19 cellular contexts compared by ENCODE assay signal in the genomic region with DNA sequence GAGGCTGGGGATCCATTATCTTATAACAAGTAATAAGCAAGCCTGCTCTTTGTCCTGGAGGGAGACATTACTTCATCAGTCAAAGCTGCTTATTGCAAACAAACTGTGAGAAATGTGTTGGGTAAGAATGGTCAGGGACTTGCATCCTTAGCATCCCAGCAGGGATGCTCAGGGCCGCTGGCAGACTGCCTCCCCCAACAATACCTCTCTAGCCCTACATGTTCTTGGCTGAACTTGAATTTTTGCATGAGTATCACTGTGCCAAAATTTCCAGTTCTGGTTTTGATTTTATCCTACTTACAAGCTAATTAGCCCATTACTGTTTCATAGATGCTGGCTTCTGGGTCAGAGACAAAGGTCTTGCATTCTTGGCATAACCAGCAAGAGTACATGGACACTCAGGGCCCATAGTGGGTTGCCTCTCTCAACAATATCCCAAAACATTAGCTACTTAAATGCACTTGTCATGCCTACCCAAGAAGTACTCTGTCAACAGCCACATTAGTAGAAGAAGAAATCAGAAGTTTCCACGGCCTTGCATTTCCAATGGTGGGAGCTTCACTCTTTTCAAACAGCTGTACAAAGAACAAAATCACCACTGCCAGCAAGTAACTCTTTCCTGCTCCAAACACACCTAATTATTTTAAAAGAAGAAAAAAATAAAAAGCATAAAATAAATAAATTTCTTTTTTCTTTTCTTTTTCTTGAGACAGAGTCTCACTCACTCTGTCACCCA. TPM values are rescaled to one million over a fixed set of nuclear protein-coding genes. Genes with fewer than 3 reads are reported as not detected.
"Had no signal": no experiment of that assay in that cellular context is flagged by ENCODE, and none has a peak within 500 bp of the region (broad histone marks: within the 10 kb centered on the region; RNA-seq: fewer than 3 reads in every experiment).

No MANE protein-coding gene starts in this region.

- H3K9me3 ChIP-seq: thoracic aorta, upper lobe of left lung had no signal

- H3K4me3 Mint-ChIP-seq: activated B cell treated with CpG ODN at 0.5 μM for 24 hours; activated CD4-positive, alpha-beta memory T cell treated with anti-CD3 and anti-CD28 coated beads for 36 hours; activated naive CD8-positive, alpha-beta T cell; memory B cell; naive thymus-derived CD4-positive, alpha-beta T cell; stimulated activated memory B cell treated with anti-CD40 and anti-IgM and Interleukin-4, amounts not matched to agents 10 μg/mL and 1 μg/mL and 100 μg/mL, for 72 hours; T-helper 2 cell treated with Interferon-gamma antibody and Interleukin-4, amounts not matched to agents 5 μg/mL and 100 μg/mL, for 36 hours had no signal

- H3K27ac Mint-ChIP-seq: activated B cell treated with CpG ODN at 0.5 μM for 24 hours; activated CD4-positive, alpha-beta memory T cell treated with anti-CD3 and anti-CD28 coated beads for 36 hours; activated naive CD8-positive, alpha-beta T cell; memory B cell; naive thymus-derived CD4-positive, alpha-beta T cell; stimulated activated memory B cell treated with anti-CD40 and anti-IgM and Interleukin-4, amounts not matched to agents 10 μg/mL and 1 μg/mL and 100 μg/mL, for 72 hours; T-helper 2 cell treated with Interferon-gamma antibody and Interleukin-4, amounts not matched to agents 5 μg/mL and 100 μg/mL, for 36 hours had no signal

- H3K9me3 Mint-ChIP-seq: activated B cell treated with CpG ODN at 0.5 μM for 24 hours; activated CD4-positive, alpha-beta memory T cell treated with anti-CD3 and anti-CD28 coated beads for 36 hours; memory B cell; stimulated activated memory B cell treated with anti-CD40 and anti-IgM and Interleukin-4, amounts not matched to agents 10 μg/mL and 1 μg/mL and 100 μg/mL, for 72 hours; T-helper 2 cell treated with Interferon-gamma antibody and Interleukin-4, amounts not matched to agents 5 μg/mL and 100 μg/mL, for 36 hours had no signal

- H3K4me1 ChIP-seq: upper lobe of left lung had no signal

- H3K36me3 ChIP-seq: ovary, thoracic aorta, upper lobe of left lung had no signal

- DNase-seq: activated B cell treated with CpG ODN at 0.5 μM for 24 hours; activated CD4-positive, alpha-beta memory T cell treated with anti-CD3 and anti-CD28 coated beads for 36 hours; activated CD4-positive, alpha-beta T cell treated with anti-CD3 and anti-CD28 coated beads for 4 hours; activated T-cell treated with anti-CD3 and anti-CD28 coated beads for 4 hours; cortex of kidney; left ventricle myocardium superior; naive thymus-derived CD4-positive, alpha-beta T cell; ovary; stimulated activated CD4-positive, alpha-beta T cell treated with anti-CD3 and anti-CD28 coated beads, Interleukin-4, amount 100 ng/mL, for 4 hours; upper lobe of left lung had no signal

- H3K4me3 ChIP-seq: ovary, smooth muscle cell, thoracic aorta, upper lobe of left lung had no signal

- H3K27me3 Mint-ChIP-seq: activated B cell treated with CpG ODN at 0.5 μM for 24 hours; activated CD4-positive, alpha-beta memory T cell treated with anti-CD3 and anti-CD28 coated beads for 36 hours; activated naive CD8-positive, alpha-beta T cell; memory B cell; naive thymus-derived CD4-positive, alpha-beta T cell; stimulated activated memory B cell treated with anti-CD40 and anti-IgM and Interleukin-4, amounts not matched to agents 10 μg/mL and 1 μg/mL and 100 μg/mL, for 72 hours had no signal

- H3K4me2 ChIP-seq: smooth muscle cell had no signal

- H3K27me3 ChIP-seq: ovary, upper lobe of left lung had no signal

- H3K27ac ChIP-seq: ovary, thoracic aorta, upper lobe of left lung had no signal

RNA-seq across cellular contexts. Expression of gene NEUROG2, which starts 41.9 kb away (rescaled TPM):
- total RNA-seq: activated B cell treated with CpG ODN at 0.5 μM for 24 hours; activated CD4-positive, alpha-beta memory T cell treated with anti-CD3 and anti-CD28 coated beads for 36 hours; fibroblast of villous mesenchyme; left ventricle myocardium superior; mucosa of gallbladder; ovary; sciatic nerve; smooth muscle cell; thoracic aorta; upper lobe of left lung had no signal
